In the genomic region with DNA sequence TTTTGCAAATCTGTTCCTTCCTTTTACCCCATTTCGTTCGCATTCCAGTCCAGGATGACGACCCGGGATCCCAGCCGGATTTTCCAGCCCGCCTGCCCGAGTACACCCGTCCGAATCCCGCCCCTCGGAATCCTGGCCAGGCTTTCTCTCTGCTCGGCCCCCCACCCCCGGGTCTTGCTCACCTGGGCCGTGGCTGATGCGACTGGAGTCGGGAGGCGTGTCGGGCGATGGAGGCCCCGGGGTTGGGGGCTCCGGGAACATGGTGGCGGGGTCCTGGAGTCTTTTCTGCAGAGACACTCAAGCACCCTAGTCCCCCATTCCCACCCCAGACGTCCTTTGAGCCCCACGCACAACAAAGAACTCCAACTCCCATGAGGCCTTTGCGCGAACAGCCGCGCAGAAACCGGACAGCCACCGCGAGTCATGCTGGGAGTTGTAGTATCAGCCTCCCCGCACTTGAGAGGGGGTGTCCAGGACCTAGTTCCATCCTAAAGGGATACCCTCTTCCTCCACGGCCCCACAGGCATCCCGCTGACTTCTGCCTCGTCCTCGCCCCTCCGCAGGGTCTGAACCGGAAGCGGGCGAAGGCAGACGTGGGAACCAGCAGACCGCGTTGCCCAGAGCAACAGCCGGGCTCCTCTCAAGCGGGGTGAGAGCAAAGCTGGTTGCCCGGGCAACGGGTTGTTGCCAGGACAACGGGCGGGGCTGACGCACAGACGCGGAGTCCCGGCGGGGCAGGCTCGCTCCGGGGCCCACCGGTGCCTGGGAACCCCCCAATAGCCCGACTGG, we compare ENCODE assay signal across 8 cellular contexts. TPM values are rescaled to one million over a fixed set of nuclear protein-coding genes. Genes with fewer than 3 reads are reported as not detected.
DNase-seq lines count a peak whose midpoint lies in the region; ATAC-seq and TF ChIP-seq lines count a peak whose summit lies in the region.

No MANE protein-coding gene starts in this region.

- peak; percentile 92 for DNase-seq in COLO668 (lab: John Stamatoyannopoulos, UW; ENCODE audit: unreplicated experiment)
- peak; percentile 67 for DNase-seq in KG1 (lab: John Stamatoyannopoulos, UW)
- DNase-seq in RWPE1 (ENCODE audit: low spot score) = peak; percentile 69
- peak; percentile 84 for DNase-seq in activated effector memory CD4-positive, alpha-beta T cell treated with Interleukin-2 at 50 U/mL for 16 hours
- DNase-seq in fibroblast of villous mesenchyme (ENCODE audit: low read depth) = peak; percentile 78
- peak; percentile 98 for DNase-seq in osteoblast (ENCODE audit: insufficient read length, low spot score, missing footprints)
- peak in 1 of 2 donors; percentile 72 for DNase-seq in suprapubic skin (ENCODE audit: low spot score in 2 of 2)

- H3K9me3 ChIP-seq in osteoblast (ENCODE audit: low read depth, low read length) (no peaks in the 10 kb centered on the region), suprapubic skin (no peaks in the 10 kb centered on the region)

- no peak for TF ChIP-seq EP300 in suprapubic skin (IDR thresholded peaks at IDR 0.05)

- WGBS in suprapubic skin = 6% methylated on average over 41 of the region's 58 CpGs

- CTCF ChIA-PET in RWPE1 (lab: Yijun Ruan, JAX) = interaction anchor here (1.7 kb wide), 1 partner anchor 19 kb away, joined by 5 read pairs; no protein-coding TSS in a partner anchor

- H3K36me3 ChIP-seq in osteoblast (ENCODE audit: insufficient read depth, low read length) = no peaks in the 10 kb centered on the region
- H3K36me3 ChIP-seq in suprapubic skin = no peaks in the 10 kb centered on the region

- peak; percentile 71 for ATAC-seq in GM21529 (IDR thresholded peaks at IDR 0.05; ENCODE audit: unreplicated experiment)

- H4K20me1 ChIP-seq in osteoblast (ENCODE audit: insufficient read depth, low read length) = peaks cover 2% of the 10 kb centered on the region

- no peak for TF ChIP-seq POLR2A in suprapubic skin (IDR thresholded peaks at IDR 0.05)

- H3K4me1 ChIP-seq in osteoblast (ENCODE audit: insufficient read depth, low read length) = peaks cover 8% of the 10 kb centered on the region
- peaks cover 21% of the 10 kb centered on the region for H3K4me1 ChIP-seq in suprapubic skin

- H3K79me2 ChIP-seq in osteoblast (ENCODE audit: insufficient read depth, low read length) = no peaks in the 10 kb centered on the region

- H2AFZ ChIP-seq in osteoblast (ENCODE audit: low read length) = peak overlapping the region; percentile 82

- H3K27ac ChIP-seq in RWPE1 = no peak overlapping the region; the same call in 1 of the 2 replicates
- no peak overlapping the region for H3K27ac ChIP-seq in osteoblast (ENCODE audit: low read depth, low read length)
- H3K27ac ChIP-seq in suprapubic skin = no peak overlapping the region

- POLR2A ChIA-PET in RWPE1 (lab: Yijun Ruan, JAX; ENCODE audit: low non-redundant PET) = interaction anchor here (1.3 kb wide), 1 partner anchor 10 kb away, joined by 4 read pairs; no protein-coding TSS in a partner anchor

- TF ChIP-seq CTCF in RWPE1 (conservative IDR thresholded peaks at IDR 0.05; ENCODE audit: low read depth) (no peak), fibroblast of villous mesenchyme (IDR thresholded peaks at IDR 0.05; ENCODE audit: insufficient read depth, low read depth, low read length) (no peak), osteoblast (IDR thresholded peaks at IDR 0.05; ENCODE audit: extremely low read depth, low read depth, low read length) (no peak), suprapubic skin (IDR thresholded peaks at IDR 0.05) (no peak)

- H3K27me3 ChIP-seq in osteoblast (ENCODE audit: insufficient read depth, low read length) (peaks cover 30% of the 10 kb centered on the region), suprapubic skin (peaks cover 99% of the 10 kb centered on the region)

- peak overlapping the region; percentile 73 for H3K4me2 ChIP-seq in osteoblast (ENCODE audit: insufficient read depth, low read length)

- H3K4me3 ChIP-seq in fibroblast of villous mesenchyme (ENCODE audit: low read depth, low read length) (peak overlapping the region; percentile 40), osteoblast (ENCODE audit: insufficient read depth, low read length) (peak overlapping the region; percentile 67), suprapubic skin (peak overlapping the region; percentile 22)

RNA-seq across cellular contexts. Expression of gene SYT5, which starts 1.1 kb away (rescaled TPM):
- total RNA-seq in fibroblast of villous mesenchyme (under 0.01 and 0.86 TPM in 2 replicates), osteoblast (not detected in 2 replicates), suprapubic skin (1 to 10 TPM in 3 of 4 donors, not detected in 1; 1.1 to 7.8 (median 6.8) TPM)

RNA-seq across cellular contexts. Expression of gene DNAAF3, which starts 12.6 kb away (rescaled TPM):
- total RNA-seq in fibroblast of villous mesenchyme (under 0.01 TPM in 1 of 2 replicates, not detected in the other), osteoblast (0.59 and 0.72 TPM in 2 replicates), suprapubic skin (10 to 100 TPM in 1 of 4 donors, 1 to 10 TPM in 1, under 1 TPM in 2; 0.48 to 10.6 (median 3.1) TPM)

RNA-seq across cellular contexts. Expression of gene TNNI3, which starts 21.4 kb away (rescaled TPM):
- total RNA-seq in fibroblast of villous mesenchyme (not detected in 2 replicates), osteoblast (not detected in 2 replicates), suprapubic skin (1 to 10 TPM; 1.7 to 4.7 (median 3.2) TPM)

RNA-seq across cellular contexts. Expression of gene TNNT1, which starts 30.0 kb away (rescaled TPM):
- under 0.01 and 0.64 TPM in 2 replicates for total RNA-seq in fibroblast of villous mesenchyme
- total RNA-seq in osteoblast = 0.29 TPM in 1 of 2 replicates, not detected in the other
- total RNA-seq in suprapubic skin = 10 to 100 TPM; 13.6 to 46.7 (median 19.6) TPM

RNA-seq across cellular contexts. Expression of gene PTPRH, which starts 30.3 kb away (rescaled TPM):
- 3.9 and 7.1 TPM in 2 replicates for total RNA-seq in fibroblast of villous mesenchyme
- 0.88 and 1.1 TPM in 2 replicates for total RNA-seq in osteoblast
- total RNA-seq in suprapubic skin = 1 to 10 TPM in 2 of 4 donors, under 1 TPM in 1, not detected in 1; 0.34 to 1.4 (median 1.1) TPM
